Comparison of ENCODE assay signal across 8 cellular contexts in genomic region chr17:58005031-58005727, GRCh38. TPM values are rescaled to one million over a fixed set of nuclear protein-coding genes. Genes with fewer than 3 reads are reported as not detected.
DNase-seq lines count a peak whose midpoint lies in the region; ATAC-seq and TF ChIP-seq lines count a peak whose summit lies in the region.

No MANE protein-coding gene starts in this region.

- TF ChIP-seq CTCF in A673 (conservative IDR thresholded peaks at IDR 0.05; ENCODE audit: low read depth, low read length) = 0 out of 2 replicates have a peak, but pooled peaks have one; percentile 12
- TF ChIP-seq CTCF in HCT116 (IDR thresholded peaks at IDR 0.05 in 2 of 3, conservative IDR thresholded peaks at IDR 0.05 in 1 of 3; ENCODE audit: borderline replicate concordance in 1 of 3, insufficient read depth in 1 of 3, low read depth in 2 of 3, low read length in 2 of 3) = no peak

- H2AFZ ChIP-seq in HCT116 (ENCODE audit: low read depth, low read length, poor library complexity, severe bottlenecking) (no peak overlapping the region), mesenchymal stem cell (ENCODE audit: low read depth, low read length) (no peak overlapping the region)

- CTCF ChIA-PET in A673 (lab: Charles Lee) (no interaction called here), HCT116 (lab: Charles Lee) (interaction anchor here (1.6 kb wide), 1 partner anchor 222 kb away, joined by 4 read pairs; no protein-coding TSS in a partner anchor)

- no peak overlapping the region for H4K91ac ChIP-seq in mesenchymal stem cell (ENCODE audit: low read length)

- RAD21 ChIA-PET in HCT116 (lab: Charles Lee; ENCODE audit: low non-redundant PET in 1 of 2, low total read pairs in 2 of 2, uncharacterized antibody in 2 of 2, unreplicated experiment in 2 of 2) = no interaction called here

- no peak for ATAC-seq in HCT116
- ATAC-seq in activated naive CD8-positive, alpha-beta T cell treated with anti-CD3 and anti-CD28 coated beads, Interleukin-2, amount 50 U/mL, for 24 hours = no peak
- no peak for ATAC-seq in GM18909 (IDR thresholded peaks at IDR 0.05; ENCODE audit: poor library complexity, unreplicated experiment)
- no peak for ATAC-seq in GM18519 (IDR thresholded peaks at IDR 0.05; ENCODE audit: low FRiP score, unreplicated experiment)
- no peak for ATAC-seq in GM21619 (IDR thresholded peaks at IDR 0.05; ENCODE audit: unreplicated experiment)

- peaks cover 5% of the 10 kb centered on the region for H3K79me1 ChIP-seq in mesenchymal stem cell (replicated peaks; ENCODE audit: low read length, poor library complexity, severe bottlenecking)

- H3K18ac ChIP-seq in mesenchymal stem cell (ENCODE audit: low read depth in 1 of 2, low read length in 2 of 2) = no peak overlapping the region

- peaks cover 50% of the 10 kb centered on the region for H3K4me1 ChIP-seq in A673 (ENCODE audit: insufficient read depth, low read length, poor library complexity, severe bottlenecking)
- H3K4me1 ChIP-seq in HCT116 (ENCODE audit: control insufficient read depth in 1 of 2, insufficient read depth in 2 of 2, low read length in 2 of 2) = peaks cover 24 to 41% of the 10 kb centered on the region in 2 experiments
- H3K4me1 ChIP-seq in mesenchymal stem cell (ENCODE audit: control insufficient read depth, insufficient read depth, low read depth, low read length) = peaks cover 7% of the 10 kb centered on the region

- 72% methylated on average over 11 of the region's 12 CpGs for whole genome bisulfite sequencing in mesenchymal stem cell

- no peaks in the 10 kb centered on the region for H3K9me3 ChIP-seq in A673 (ENCODE audit: low read depth, low read length, poor library complexity, severe bottlenecking)
- no peaks in the 10 kb centered on the region for H3K9me3 ChIP-seq in HCT116 (ENCODE audit: control insufficient read depth in 1 of 2, insufficient read depth in 1 of 2, low read depth in 1 of 2, low read length in 2 of 2)
- no peaks in the 10 kb centered on the region for H3K9me3 ChIP-seq in mesenchymal stem cell (ENCODE audit: control insufficient read depth, low read length)

- BruUV-seq in A673 (replicated peaks; lab: Mats Ljungman, UMichigan) (no TSS peak), HCT116 (replicated peaks; lab: Mats Ljungman, UMichigan) (no TSS peak)

- H3K4me2 ChIP-seq in HCT116 (ENCODE audit: low read length) (peak overlapping the region; percentile 82), mesenchymal stem cell (ENCODE audit: low read length, poor library complexity, severe bottlenecking) (peak overlapping the region; percentile 76)

- peaks cover 85% of the 10 kb centered on the region for H3K36me3 Mint-ChIP-seq in activated naive CD8-positive, alpha-beta T cell treated with anti-CD3 and anti-CD28 coated beads, Interleukin-2, amount 50 U/mL, for 24 hours (ENCODE audit: low read depth)

- H2BK12ac ChIP-seq in mesenchymal stem cell (ENCODE audit: low read length in 2 of 2) = no peak overlapping the region

- no peak overlapping the region for H2BK5ac ChIP-seq in mesenchymal stem cell (ENCODE audit: low read depth, low read length, poor library complexity, severe bottlenecking)

- H3K27ac ChIP-seq in A673 (ENCODE audit: low read depth, low read length, poor library complexity, severe bottlenecking) = peak overlapping the region; percentile 98
- peak overlapping the region; percentile 100; the same call in 1 of the 2 replicates for H3K27ac ChIP-seq in HCT116 (ENCODE audit: low read depth, low read length)
- no peak overlapping the region for H3K27ac ChIP-seq in mesenchymal stem cell (ENCODE audit: low read length, poor library complexity, severe bottlenecking)

- no peak overlapping the region for H2BK120ac ChIP-seq in mesenchymal stem cell (ENCODE audit: low read depth, low read length)

- H3K9ac ChIP-seq in HCT116 (ENCODE audit: low read length) (peak overlapping the region; percentile 96), mesenchymal stem cell (ENCODE audit: low read length) (peak overlapping the region; percentile 100)

- peak overlapping the region; percentile 88 for H3K4me3 Mint-ChIP-seq in activated naive CD8-positive, alpha-beta T cell treated with anti-CD3 and anti-CD28 coated beads, Interleukin-2, amount 50 U/mL, for 24 hours

- peaks cover 4% of the 10 kb centered on the region for H3K27me3 Mint-ChIP-seq in activated naive CD8-positive, alpha-beta T cell treated with anti-CD3 and anti-CD28 coated beads, Interleukin-2, amount 50 U/mL, for 24 hours

- H3K4me1 Mint-ChIP-seq in activated naive CD8-positive, alpha-beta T cell treated with anti-CD3 and anti-CD28 coated beads, Interleukin-2, amount 50 U/mL, for 24 hours = peaks cover 82% of the 10 kb centered on the region

- H4K8ac ChIP-seq in mesenchymal stem cell (ENCODE audit: low read length) = no peak overlapping the region

- peaks cover 61% of the 10 kb centered on the region for H3K79me2 ChIP-seq in HCT116 (ENCODE audit: insufficient read depth, low read length)

- peak overlapping the region; percentile 100 for H3K27ac Mint-ChIP-seq in activated naive CD8-positive, alpha-beta T cell treated with anti-CD3 and anti-CD28 coated beads, Interleukin-2, amount 50 U/mL, for 24 hours

- no peak for TF ChIP-seq RAD21 in HCT116 (IDR thresholded peaks at IDR 0.05; ENCODE audit: low read depth)

- no peak overlapping the region for H3K23ac ChIP-seq in mesenchymal stem cell (ENCODE audit: low read length in 2 of 2)

- H3K36me3 ChIP-seq in A673 (ENCODE audit: insufficient read depth, low read length, poor library complexity, severe bottlenecking) = peaks cover 61% of the 10 kb centered on the region
- peaks cover 49 to 59% of the 10 kb centered on the region in 2 experiments for H3K36me3 ChIP-seq in HCT116 (ENCODE audit: control insufficient read depth in 1 of 2, insufficient read depth in 2 of 2, low read length in 2 of 2)
- H3K36me3 ChIP-seq in mesenchymal stem cell (ENCODE audit: control insufficient read depth in 1 of 2, insufficient read depth in 2 of 2, low read depth in 1 of 2, low read length in 2 of 2) = peaks cover 6 to 58% of the 10 kb centered on the region in 2 experiments

- H3K4me3 ChIP-seq in A673 (ENCODE audit: low read depth, low read length, poor library complexity, severe bottlenecking) (peak overlapping the region; percentile 88), HCT116 (replicated peaks in 1 of 2; ENCODE audit: low read depth in 1 of 2, low read length in 2 of 2) (peak overlapping the region; percentile 88 to 94), mesenchymal stem cell (ENCODE audit: insufficient read depth in 1 of 2, low read depth in 1 of 2, low read length in 2 of 2) (peak overlapping the region in 1 of 2 experiments; percentile 98)

- H3K4ac ChIP-seq in mesenchymal stem cell (ENCODE audit: low read depth in 1 of 2, low read length in 2 of 2) = no peak overlapping the region

- no peaks in the 10 kb centered on the region for H3K27me3 ChIP-seq in A673 (replicated peaks; ENCODE audit: insufficient read depth, low read depth, low read length, poor library complexity)
- no peaks in the 10 kb centered on the region for H3K27me3 ChIP-seq in HCT116 (ENCODE audit: insufficient read depth, low read length)
- H3K27me3 ChIP-seq in mesenchymal stem cell (ENCODE audit: control insufficient read depth in 1 of 2, insufficient read depth in 1 of 2, low read length in 2 of 2) = no peaks in the 10 kb centered on the region

- POLR2A ChIA-PET in A673 (lab: Charles Lee; ENCODE audit: low non-redundant PET) = no interaction called here
- POLR2A ChIA-PET in HCT116 (lab: Charles Lee) = no interaction called here

- no peak overlapping the region for H2BK15ac ChIP-seq in mesenchymal stem cell (ENCODE audit: low read depth, poor library complexity, severe bottlenecking)

- DNase-seq in A673 (ENCODE audit: low spot score) = peak; percentile 65
- no peak for DNase-seq in HCT116 (ENCODE audit: low read depth, low spot score)
- no peak for DNase-seq in activated naive CD8-positive, alpha-beta T cell treated with anti-CD3 and anti-CD28 coated beads, Interleukin-2, amount 50 U/mL, for 24 hours
- no peak for DNase-seq in mesenchymal stem cell
- DNase-seq in GDM1 (lab: John Stamatoyannopoulos, UW) = no peak

- H4K20me1 ChIP-seq in HCT116 (ENCODE audit: insufficient read depth) = peaks cover 52% of the 10 kb centered on the region

- H3K9me2 ChIP-seq in HCT116 (ENCODE audit: insufficient read depth) = no peaks in the 10 kb centered on the region

- TF ChIP-seq POLR2A in HCT116 (IDR thresholded peaks at IDR 0.05; ENCODE audit: borderline replicate concordance, extremely low read depth, insufficient read depth, insufficient read length) = no peak

- H3K9me3 Mint-ChIP-seq in activated naive CD8-positive, alpha-beta T cell treated with anti-CD3 and anti-CD28 coated beads, Interleukin-2, amount 50 U/mL, for 24 hours = no peaks in the 10 kb centered on the region

- intact Hi-C loops in A673 (cut with micrococcal nuclease; ENCODE audit: unreplicated experiment) (loop anchor here (5.0 kb wide), 2 partner anchors 77 to 107 kb away; partner anchors contain the start of gene DYNLL2), HCT116 (cut with micrococcal nuclease) (no loop called here)

- H2AK5ac ChIP-seq in mesenchymal stem cell (ENCODE audit: low read length, severe bottlenecking) = no peak overlapping the region

- no peak overlapping the region for H3K14ac ChIP-seq in mesenchymal stem cell (ENCODE audit: low read length in 2 of 2)

TF ChIP-seq in HCT116, 20 proteins besides CTCF, POLR2A, EP300 and RAD21 (continues in another document):
- TF ChIP-seq EZH2phosphoT487 (IDR thresholded peaks at IDR 0.05; ENCODE audit: borderline replicate concordance) (no peak), SIN3A (IDR thresholded peaks at IDR 0.05; ENCODE audit: low read depth) (no peak), SRF (IDR thresholded peaks at IDR 0.05; ENCODE audit: low read depth) (no peak), POLR2AphosphoS5 (IDR thresholded peaks at IDR 0.05; ENCODE audit: low read depth, low read length) (0 out of 2 replicates have a peak, but pooled peaks have one; percentile 5), CEBPB (IDR thresholded peaks at IDR 0.05; ENCODE audit: low read depth) (no peak)

RNA-seq across cellular contexts. Expression of gene SRSF1, which starts 1.9 kb away (rescaled TPM):
- total RNA-seq in A673 (2021) = 491 and 512 TPM in 2 replicates
- total RNA-seq in HCT116 (2021; ENCODE audit: unreplicated experiment) = 434 TPM
- 157 and 231 TPM in 2 replicates for polyA plus RNA-seq in HCT116 (2012)
- 121 TPM for polyA plus RNA-seq in mesenchymal stem cell (2013, experiment 1 of 2)
- polyA plus RNA-seq in mesenchymal stem cell (2013, experiment 2 of 2) = 123 TPM

RNA-seq across cellular contexts. Expression of gene VEZF1, which starts 17.1 kb away (rescaled TPM):
- total RNA-seq in A673 (2021) (75.7 and 77.7 TPM in 2 replicates), HCT116 (2021; ENCODE audit: unreplicated experiment) (70.2 TPM)
- 50.5 and 55.6 TPM in 2 replicates for polyA plus RNA-seq in HCT116 (2012)
- 45.1 TPM for polyA plus RNA-seq in mesenchymal stem cell (2013, experiment 1 of 2)
- 43.6 TPM for polyA plus RNA-seq in mesenchymal stem cell (2013, experiment 2 of 2)

RNA-seq across cellular contexts. Expression of gene CUEDC1, which starts 50.0 kb away (rescaled TPM):
- 53.5 and 55.6 TPM in 2 replicates for total RNA-seq in A673 (2021)
- total RNA-seq in HCT116 (2021; ENCODE audit: unreplicated experiment) = 60.2 TPM
- 54.1 and 58.2 TPM in 2 replicates for polyA plus RNA-seq in HCT116 (2012)
- polyA plus RNA-seq in mesenchymal stem cell (2013, experiment 1 of 2) = 23.1 TPM
- polyA plus RNA-seq in mesenchymal stem cell (2013, experiment 2 of 2) = 22.1 TPM
